21 cellular contexts compared by ENCODE assay signal in the genomic region with DNA sequence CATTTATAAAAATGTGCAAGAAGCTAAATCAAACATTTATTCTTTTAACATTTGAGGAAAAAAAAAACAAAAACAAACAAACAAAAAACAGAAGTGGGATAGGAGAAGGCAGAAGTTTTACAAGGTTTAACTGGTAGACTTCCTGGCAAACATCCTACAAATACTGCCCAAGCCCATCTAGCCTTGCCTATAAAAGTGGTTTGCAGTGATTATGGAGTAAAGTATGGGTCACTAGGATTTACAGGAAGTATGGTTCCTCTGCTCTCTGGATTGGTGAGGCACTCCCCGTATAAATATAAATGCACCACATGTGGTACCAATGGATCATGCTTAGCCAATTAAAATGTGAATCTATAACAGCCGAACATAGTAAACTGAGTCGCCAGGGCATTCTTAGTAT.
DNase-seq lines count a peak whose midpoint lies in the region; ATAC-seq and TF ChIP-seq lines count a peak whose summit lies in the region.
"Had no signal": no experiment of that assay in that cellular context is flagged by ENCODE, and none has a peak within 500 bp of the region (broad histone marks: within the 10 kb centered on the region; RNA-seq: fewer than 3 reads in every experiment).

No MANE protein-coding gene starts in this region.

- peak; percentile 38 for ATAC-seq in mucosa of descending colon
- ATAC-seq: A549, GM12878, HCT116 had no signal

- peak overlapping the region; percentile 47 for H2AFZ ChIP-seq in ACC112 (ENCODE audit: low read length, unreplicated experiment)
- H2AFZ ChIP-seq: GM23248 had no signal

- H3K27me3 ChIP-seq in ACC112 (ENCODE audit: insufficient read depth, low read length): no peaks in the 10 kb centered on the region
- H3K27me3 ChIP-seq: BLaER1 had no signal

- peak; percentile 14 for DNase-seq in H4 (ENCODE audit: low spot score)
- peak; percentile 45 for DNase-seq in NCI-H69 (lab: John Stamatoyannopoulos, UW)
- DNase-seq in mucosa of descending colon: no peak
- no peak for DNase-seq in NCI-H2171 (lab: John Stamatoyannopoulos, UW)
- DNase-seq in ACHN: no peak
- no peak for DNase-seq in amygdala (lab: John Stamatoyannopoulos, UW)
- DNase-seq in activated CD4-positive, alpha-beta T cell treated with anti-CD3 and anti-CD28 coated beads for 1 hour: no peak
- DNase-seq: 8988T; CD4-positive, alpha-beta T cell; CD8-positive, alpha-beta memory T cell; DMS 273 treated with DMSO at 0.1 percent for 48 hours; DND-41; EL; GDM1; GM23248; H9 had no signal

- H3K9me3 ChIP-seq in mucosa of descending colon: peaks cover 9% of the 10 kb centered on the region
- H3K9me3 ChIP-seq: A549 had no signal

- no peak for TF ChIP-seq CTCF in mucosa of descending colon (IDR thresholded peaks at IDR 0.05)

- intact Hi-C loops in mucosa of descending colon (cut with DNase I, micrococcal nuclease): no loop called here

- no peak overlapping the region for H3K27ac ChIP-seq in ACC112 (ENCODE audit: low read depth, low read length)
- H3K27ac ChIP-seq: A549, BLaER1, GM23248 had no signal

- H3K4me1 ChIP-seq in ACC112 (ENCODE audit: control insufficient read depth, insufficient read depth, low read length, unreplicated experiment) (no peaks in the 10 kb centered on the region), mucosa of descending colon (ENCODE audit: low read depth) (no peaks in the 10 kb centered on the region)
- H3K4me1 ChIP-seq: A549, BLaER1 had no signal

- H3K4me3 ChIP-seq in ACC112 (ENCODE audit: low read depth, low read length) (no peak overlapping the region), mucosa of descending colon (no peak overlapping the region)
- H3K4me3 ChIP-seq: A549, BLaER1, GM12878, GM23248 had no signal

- H3K36me3 ChIP-seq in ACC112 (ENCODE audit: insufficient read depth, low read length): no peaks in the 10 kb centered on the region
- no peaks in the 10 kb centered on the region for H3K36me3 ChIP-seq in mucosa of descending colon (ENCODE audit: low read depth)
- H3K36me3 ChIP-seq: BLaER1 had no signal

- H3K79me2 ChIP-seq in ACC112 (ENCODE audit: control insufficient read depth, insufficient read depth, low read length, unreplicated experiment): no peaks in the 10 kb centered on the region

- in situ Hi-C loops in ACHN (cut with HindIII; ENCODE audit: low pct_ligation_motif_present, low pct_unique_long_range_greater_than_20kb, low sequenced_read_pairs): no loop called here

Comparison
In these comparisons a context has a peak if more than half of its experiments do, and no peak if none do; other contexts are left out.
1. DNase-seq: peak in H4 (single experiment) and NCI-H69 (single experiment); none in mucosa of descending colon (0 of 3), NCI-H2171 (single experiment), ACHN (single experiment), amygdala (0 of 56) and activated CD4-positive, alpha-beta T cell treated with anti-CD3 and anti-CD28 coated beads for 1 hour (single experiment).